ENCODE assay signal across 29 cellular contexts in the genomic region with DNA sequence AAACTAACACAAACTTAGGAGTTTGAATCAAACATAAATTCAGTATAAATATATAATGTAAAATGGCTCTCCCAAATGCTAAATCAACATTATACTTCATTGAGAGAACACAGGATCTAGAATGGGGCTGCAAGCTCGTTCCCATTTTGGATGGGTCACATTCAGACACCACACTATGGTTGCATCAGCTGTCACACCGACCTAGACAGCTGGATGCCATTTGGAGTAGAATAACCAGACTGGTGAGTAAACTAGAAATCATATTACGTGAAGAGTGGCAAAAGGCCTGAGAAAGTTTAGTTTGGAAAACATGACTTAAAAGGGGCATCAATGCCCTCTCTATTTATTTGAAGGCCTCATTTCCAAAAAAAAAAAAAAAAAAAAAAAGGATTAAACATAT.
"Had no signal": no experiment of that assay in that cellular context is flagged by ENCODE, and none has a peak within 500 bp of the region (broad histone marks: within the 10 kb centered on the region; RNA-seq: fewer than 3 reads in every experiment).

No MANE protein-coding gene starts in this region.

- H3K36me3 ChIP-seq: adrenal gland, esophagus muscularis mucosa, gastrocnemius medialis, heart left ventricle had no signal

- H3K4me1 ChIP-seq: adrenal gland, body of pancreas, esophagus muscularis mucosa, foreskin keratinocyte, heart left ventricle had no signal

- H3K27me3 ChIP-seq: adrenal gland, body of pancreas, esophagus muscularis mucosa, gastrocnemius medialis, heart left ventricle had no signal

- H3K9me3 ChIP-seq: adrenal gland, body of pancreas, esophagus muscularis mucosa, gastrocnemius medialis, heart left ventricle had no signal

- DNase-seq: activated CD4-positive, alpha-beta memory T cell treated with anti-CD3 and anti-CD28 coated beads for 36 hours; activated CD4-positive, alpha-beta T cell treated with anti-CD3 and anti-CD28 coated beads for 1 hour; activated CD4-positive, alpha-beta T cell treated with anti-CD3 and anti-CD28 coated beads for 4 hours; activated CD8-positive, alpha-beta memory T cell treated with anti-CD3 and anti-CD28 coated beads, Interleukin-2, amount 10 ng/mL, durations not matched to agents 7 days and 5 days; activated CD8-positive, alpha-beta memory T cell treated with anti-CD3 and anti-CD28 coated beads, Interleukin-2, amount 50 U/mL, for 4 hours; activated CD8-positive, alpha-beta T cell treated with anti-CD3 and anti-CD28 coated beads, Interleukin-2, amount 10 ng/mL, durations not matched to agents 7 days and 5 days; activated effector memory CD4-positive, alpha-beta T cell treated with anti-CD3 and anti-CD28 coated beads, Interleukin-2, amount 50 U/mL, for 16 hours; activated naive CD4-positive, alpha-beta T cell treated with anti-CD3 and anti-CD28 coated beads for 36 hours; activated naive CD8-positive, alpha-beta T cell treated with anti-CD3 and anti-CD28 coated beads for 36 hours; activated naive CD8-positive, alpha-beta T cell treated with anti-CD3 and anti-CD28 coated beads, Interleukin-2, amount 50 U/mL, for 24 hours; activated T-cell treated with anti-CD3 and anti-CD28 coated beads, Interleukin-2, amount 50 U/mL, for 1 hour; activated T-cell treated with anti-CD3 and anti-CD28 coated beads, Interleukin-2, amount 50 U/mL, for 48 hours; adrenal gland; amygdala; aorta; body of pancreas; caudate nucleus; cortex of kidney; dermis blood vessel endothelial cell; effector CD4-positive, alpha-beta T cell; effector memory CD8-positive, alpha-beta T cell; erythroblast; foreskin keratinocyte; gastrocnemius medialis; glutamatergic neuron; heart left ventricle; T-helper 2 cell had no signal

- H3K27ac ChIP-seq: adrenal gland, body of pancreas, esophagus muscularis mucosa, foreskin keratinocyte, gastrocnemius medialis, heart left ventricle, VCaP had no signal

- H3K4me3 ChIP-seq: adrenal gland, body of pancreas, esophagus muscularis mucosa, gastrocnemius medialis, heart left ventricle had no signal
